Comparison of ENCODE assay signal across 9 cellular contexts in genomic region chr11:72266960-72267359, GRCh38. TPM values are rescaled to one million over a fixed set of nuclear protein-coding genes. Genes with fewer than 3 reads are reported as not detected.
"Had no signal": no experiment of that assay in that cellular context is flagged by ENCODE, and none has a peak within 500 bp of the region (broad histone marks: within the 10 kb centered on the region; RNA-seq: fewer than 3 reads in every experiment).

No MANE protein-coding gene starts in this region.

RNA-seq across cellular contexts. Expression of gene PHOX2A, which starts 23.0 kb away (rescaled TPM):
- total RNA-seq: LHCN-M2; MCF 10A; PC-9; Right ventricle myocardium inferior; RPMI7951; SJCRH30; SK-MEL-5; T-cell; T-helper 1 cell treated with Interleukin-12 subunit alpha and Interleukin-12 subunit beta and Interleukin-4 antibody, amounts not matched to agents 30 ng/mL and 1 ng/mL, for 36 hours had no signal

RNA-seq across cellular contexts. Expression of gene FOLR2, which starts 50.4 kb away (rescaled TPM):
- total RNA-seq: LHCN-M2; MCF 10A; PC-9; RPMI7951; SJCRH30; SK-MEL-5; T-cell; T-helper 1 cell treated with Interleukin-12 subunit alpha and Interleukin-12 subunit beta and Interleukin-4 antibody, amounts not matched to agents 30 ng/mL and 1 ng/mL, for 36 hours had no signal
